Comparison of ENCODE assay signal across 12 cellular contexts in the genomic region with DNA sequence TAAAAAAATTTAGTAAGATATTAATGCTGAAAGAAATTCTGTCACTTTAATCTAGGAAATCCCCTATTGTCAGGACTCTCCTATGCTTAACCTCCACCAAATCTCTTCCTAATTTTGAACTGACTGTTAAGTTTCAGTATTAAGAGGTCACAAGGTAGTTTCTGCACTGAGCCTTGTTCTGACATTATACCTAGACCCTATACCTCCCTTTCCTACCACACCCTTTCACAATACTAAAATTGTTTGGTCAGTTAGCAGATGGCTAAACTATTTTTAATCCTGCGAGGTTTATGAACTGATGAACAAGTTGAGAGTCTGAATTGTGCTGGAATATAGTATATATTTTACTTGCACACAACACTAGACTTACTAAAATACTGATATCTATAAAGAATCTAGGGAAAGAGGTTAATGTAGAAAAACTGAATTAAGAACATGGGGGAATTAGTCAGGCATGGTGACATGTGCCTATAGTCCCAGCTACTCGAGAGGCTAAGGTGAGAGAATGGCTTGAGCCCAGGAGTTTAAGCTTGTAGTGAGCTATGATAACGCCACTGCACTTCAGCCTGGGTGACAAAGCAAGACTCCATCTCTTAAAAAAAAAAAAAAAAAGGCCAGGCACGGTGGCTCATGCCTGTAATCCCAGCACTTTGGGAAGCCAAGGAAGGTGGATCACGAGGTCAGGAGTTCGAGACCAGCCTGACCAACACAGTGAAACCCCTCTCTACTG. TPM values are rescaled to one million over a fixed set of nuclear protein-coding genes. Genes with fewer than 3 reads are reported as not detected.
DNase-seq lines count a peak whose midpoint lies in the region; ATAC-seq and TF ChIP-seq lines count a peak whose summit lies in the region.
"Had no signal": no experiment of that assay in that cellular context is flagged by ENCODE, and none has a peak within 500 bp of the region (broad histone marks: within the 10 kb centered on the region; RNA-seq: fewer than 3 reads in every experiment).

No MANE protein-coding gene starts in this region.

- no peaks in the 10 kb centered on the region for H3K79me2 ChIP-seq in mammary epithelial cell (ENCODE audit: insufficient read depth, low read length)

- ATAC-seq in GM19025 (IDR thresholded peaks at IDR 0.05; ENCODE audit: low read depth, unreplicated experiment), result peak; percentile 93
- peak; percentile 95 for ATAC-seq in HG02798 (IDR thresholded peaks at IDR 0.05; ENCODE audit: poor library complexity, unreplicated experiment)
- ATAC-seq: lower lobe of right lung had no signal

- H3K9me3 ChIP-seq in left ventricle myocardium inferior (replicated peaks) (no peaks in the 10 kb centered on the region), mammary epithelial cell (replicated peaks; ENCODE audit: insufficient read depth, low read length) (no peaks in the 10 kb centered on the region)
- H3K9me3 ChIP-seq: ascending aorta, lower lobe of right lung, suprapubic skin had no signal

- in situ Hi-C loops in mammary epithelial cell (cut with MboI; ENCODE audit: low sequenced_read_pairs in 2 of 2), result no loop called here

- no TSS peak for BruUV-seq in mammary epithelial cell (replicated peaks; lab: Mats Ljungman, UMichigan)

- DNase-seq in GM10266 (ENCODE audit: extremely low spot score) (peak; percentile 35), HL-60 (ENCODE audit: low read depth in 1 of 2, low spot score in 1 of 2) (no peak), left ventricle myocardium inferior (no peak), mammary epithelial cell (no peak), GM03348 (ENCODE audit: low spot score) (no peak), caudate nucleus (lab: John Stamatoyannopoulos, UW) (no peak)
- DNase-seq: COR-L47, lower lobe of right lung had no signal

- no peak overlapping the region for H3K4me2 ChIP-seq in mammary epithelial cell (ENCODE audit: insufficient read depth, low read depth, low read length)

- H3K9ac ChIP-seq in mammary epithelial cell (ENCODE audit: insufficient read depth, low read length), result no peak overlapping the region

- intact Hi-C loops in left ventricle myocardium inferior (cut with micrococcal nuclease), result no loop called here
- intact Hi-C loops in mammary epithelial cell (cut with micrococcal nuclease), result loop anchor here (1.0 kb wide), 3 partner anchors 176 to 846 kb away; no protein-coding TSS in a partner anchor

- no peaks in the 10 kb centered on the region for H4K20me1 ChIP-seq in mammary epithelial cell (ENCODE audit: insufficient read depth, low read length)

- H3K4me1 ChIP-seq in left ventricle myocardium inferior, result no peaks in the 10 kb centered on the region
- H3K4me1 ChIP-seq in mammary epithelial cell (ENCODE audit: insufficient read depth, low read length), result no peaks in the 10 kb centered on the region
- H3K4me1 ChIP-seq: ascending aorta, lower lobe of right lung, suprapubic skin had no signal

- H2AFZ ChIP-seq in mammary epithelial cell (ENCODE audit: low read depth, low read length), result no peak overlapping the region

- no peak for TF ChIP-seq CTCF in GM10266 (IDR thresholded peaks at IDR 0.05; ENCODE audit: control insufficient read depth, insufficient read depth, low read depth, missing control alignments)
- no peak for TF ChIP-seq CTCF in HL-60 (IDR thresholded peaks at IDR 0.05; ENCODE audit: insufficient read depth, low read length)
- TF ChIP-seq CTCF in left ventricle myocardium inferior (IDR thresholded peaks at IDR 0.05; ENCODE audit: borderline replicate concordance), result no peak
- no peak for TF ChIP-seq CTCF in mammary epithelial cell (conservative IDR thresholded peaks at IDR 0.05 in 1 of 2, IDR thresholded peaks at IDR 0.05 in 1 of 2; ENCODE audit: extremely low read depth in 1 of 2, insufficient read depth in 1 of 2, low read depth in 1 of 2, low read length in 2 of 2)

- H3K27ac ChIP-seq in HL-60 (replicated peaks), result peak overlapping the region; percentile 24; the same call in 1 of the 2 replicates
- no peak overlapping the region for H3K27ac ChIP-seq in left ventricle myocardium inferior (replicated peaks)
- H3K27ac ChIP-seq in mammary epithelial cell (ENCODE audit: insufficient read depth, low read depth, low read length), result no peak overlapping the region
- no peak overlapping the region for H3K27ac ChIP-seq in caudate nucleus (ENCODE audit: low read depth, low read length)
- H3K27ac ChIP-seq: ascending aorta, lower lobe of right lung, suprapubic skin had no signal

- H3K4me3 ChIP-seq in HL-60 (replicated peaks; ENCODE audit: insufficient read depth, low read length) (no peak overlapping the region), left ventricle myocardium inferior (no peak overlapping the region), mammary epithelial cell (replicated peaks in 1 of 3; ENCODE audit: insufficient read depth in 1 of 3, low read depth in 2 of 3, low read length in 3 of 3) (no peak overlapping the region)
- H3K4me3 ChIP-seq: ascending aorta, lower lobe of right lung, suprapubic skin had no signal

- CTCF ChIA-PET in mammary epithelial cell (lab: Charles Lee; ENCODE audit: low non-redundant PET), result interaction anchor here (1.0 kb wide), 1 partner anchor 62 kb away, joined by 4 read pairs; no protein-coding TSS in a partner anchor

- H3K36me3 ChIP-seq in left ventricle myocardium inferior (peaks cover 5% of the 10 kb centered on the region), mammary epithelial cell (ENCODE audit: insufficient read depth, low read length) (no peaks in the 10 kb centered on the region)
- H3K36me3 ChIP-seq: ascending aorta had no signal

- H3K27me3 ChIP-seq in HL-60 (ENCODE audit: insufficient read depth, poor library complexity, severe bottlenecking) (no peaks in the 10 kb centered on the region), left ventricle myocardium inferior (ENCODE audit: low read depth) (no peaks in the 10 kb centered on the region), mammary epithelial cell (ENCODE audit: insufficient read depth, low read length) (no peaks in the 10 kb centered on the region)
- H3K27me3 ChIP-seq: ascending aorta, suprapubic skin had no signal

- dilution Hi-C loops in mammary epithelial cell (cut with HindIII; ENCODE audit: low sequenced_read_pairs), result no loop called here

- 100% methylated on average over 4 of the region's 6 CpGs for WGBS in mammary epithelial cell (ENCODE audit: low coverage, missing lambda C conversion rate)

RNA-seq across cellular contexts. Expression of gene HBS1L, which starts 51.5 kb away (rescaled TPM):
- total RNA-seq in left ventricle myocardium inferior, result 87.1 TPM
- total RNA-seq in mammary epithelial cell, result 10 to 100 TPM; 81.3 to 98.7 TPM
- 46.6 TPM for polyA plus RNA-seq in mammary epithelial cell
- 85.6 TPM for polyA minus RNA-seq in mammary epithelial cell

RNA-seq across cellular contexts. Expression of gene ALDH8A1, which starts 53.2 kb away (rescaled TPM):
- 0.08 TPM for total RNA-seq in left ventricle myocardium inferior
- 1 to 10 TPM in 1 of 2 donors, under 1 TPM in 1; 0.28 to 2.7 TPM for total RNA-seq in mammary epithelial cell
- 0.39 TPM for polyA plus RNA-seq in mammary epithelial cell
- polyA minus RNA-seq in mammary epithelial cell, result not detected
- total RNA-seq: ascending aorta had no signal
